ENCODE assay signal across 20 cellular contexts in the genomic region with DNA sequence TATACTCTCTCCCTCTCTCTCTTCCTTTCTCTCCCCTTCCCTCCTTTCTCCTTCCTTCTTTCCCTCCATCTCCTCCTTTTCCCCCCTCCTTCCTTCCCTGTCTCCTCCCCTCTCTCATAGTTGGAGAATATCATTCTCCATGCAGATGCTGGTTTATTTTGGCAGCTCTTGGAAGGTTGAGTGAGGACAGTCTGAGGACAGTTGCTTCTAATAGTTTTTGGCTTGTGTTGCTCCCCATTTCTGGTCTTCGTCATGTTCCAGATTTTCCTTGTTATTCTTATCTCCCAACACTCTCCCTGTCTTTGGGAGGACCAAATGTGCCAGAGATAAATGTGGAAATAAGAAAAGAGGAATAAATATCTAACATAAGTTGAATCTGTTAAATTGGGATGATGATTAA.
"Had no signal": no experiment of that assay in that cellular context is flagged by ENCODE, and none has a peak within 500 bp of the region (broad histone marks: within the 10 kb centered on the region; RNA-seq: fewer than 3 reads in every experiment).

No MANE protein-coding gene starts in this region.

- H3K9me3 ChIP-seq: prostate gland, sigmoid colon, thoracic aorta, transverse colon had no signal

- H3K4me1 ChIP-seq: foreskin keratinocyte, parathyroid adenoma, prostate gland, transverse colon had no signal

- H2AFZ ChIP-seq: parathyroid adenoma had no signal

- H3K4me3 ChIP-seq: lung, prostate gland, sigmoid colon, skin epidermis, thoracic aorta, transverse colon had no signal

- H3K27ac ChIP-seq: foreskin keratinocyte, parathyroid adenoma, prostate gland, sigmoid colon, skin epidermis, thoracic aorta, transverse colon had no signal

- H3K36me3 ChIP-seq: prostate gland, sigmoid colon, thoracic aorta, transverse colon had no signal

- H3K9ac ChIP-seq: parathyroid adenoma had no signal

- H3K27me3 ChIP-seq: foreskin keratinocyte, sigmoid colon, transverse colon had no signal

- ATAC-seq: esophagus mucosa; foreskin keratinocyte; left lobe of liver; stimulated activated naive B cell treated with anti-CD40 and anti-IgM and Interleukin-4, amounts not matched to agents 10 μg/mL and 1 μg/mL and 100 μg/mL, for 72 hours; stimulated activated naive CD8-positive, alpha-beta T cell treated with anti-CD3 and anti-CD28 coated beads, Interleukin-15, amount 100 ng/mL, for 72 hours had no signal

- H3K79me2 ChIP-seq: parathyroid adenoma had no signal

- DNase-seq: effector memory CD4-positive, alpha-beta T cell; foreskin keratinocyte; hippocampal formation; kidney glomerular epithelial cell; mesenchymal stem cell; midbrain; naive B cell; sigmoid colon; stimulated activated CD4-positive, alpha-beta T cell treated with anti-CD3 and anti-CD28 coated beads, Interleukin-2, amount 100 ng/mL, for 24 hours; stimulated activated CD4-positive, alpha-beta T cell treated with anti-CD3 and anti-CD28 coated beads, Interleukin-4, amount 100 ng/mL, for 4 hours; stimulated activated naive B cell treated with anti-CD40 and anti-IgM and Interleukin-4, amounts not matched to agents 10 μg/mL and 1 μg/mL and 100 μg/mL, for 72 hours; stimulated activated naive CD8-positive, alpha-beta T cell treated with anti-CD3 and anti-CD28 coated beads, Interleukin-15, amount 100 ng/mL, for 72 hours; transverse colon had no signal
